In the genomic region with DNA sequence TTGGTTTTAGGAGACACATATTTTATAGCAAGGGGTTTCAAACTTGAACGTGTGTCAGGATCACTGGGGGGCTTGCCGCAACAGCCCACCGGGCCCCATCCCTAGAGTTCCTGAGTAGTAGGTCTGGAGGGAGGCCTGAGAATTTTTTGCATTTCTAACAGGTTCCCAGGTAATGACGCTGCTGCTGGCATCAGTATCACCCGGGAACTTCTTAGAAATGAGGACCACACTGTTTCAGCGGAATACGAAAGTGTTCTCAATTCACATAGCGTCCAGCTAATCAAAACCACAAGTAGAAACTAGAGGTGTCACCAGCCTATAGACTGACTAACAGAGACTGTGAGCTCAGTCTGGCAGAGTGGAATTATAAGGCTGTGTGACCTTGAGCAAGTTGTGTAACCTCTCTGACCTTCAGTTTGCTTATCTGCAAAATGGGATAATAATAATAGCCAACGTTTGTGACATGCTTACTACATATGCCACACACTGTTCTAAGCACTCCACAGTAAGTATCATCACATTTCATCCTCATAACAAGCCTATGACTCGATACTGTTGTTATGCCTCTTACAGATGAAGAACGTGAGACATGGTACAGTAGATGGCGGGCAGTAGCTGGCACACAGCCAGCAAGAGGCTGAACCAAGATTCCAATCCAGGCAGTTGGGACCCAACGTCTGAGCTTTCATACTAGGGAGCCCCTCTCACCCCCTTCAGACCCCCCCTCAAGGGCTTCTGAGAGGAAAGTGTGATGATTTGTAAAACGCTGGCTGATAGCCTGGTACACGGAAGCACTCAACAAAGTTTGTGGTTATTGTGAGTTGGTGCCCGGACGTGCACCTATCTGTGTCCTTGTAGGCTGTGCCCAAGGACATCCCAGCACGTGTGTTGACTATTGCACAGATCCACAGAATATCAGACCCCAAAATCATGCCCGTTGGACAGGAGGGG, we compare ENCODE assay signal across 8 cellular contexts. TPM values are rescaled to one million over a fixed set of nuclear protein-coding genes. Genes with fewer than 3 reads are reported as not detected.
DNase-seq lines count a peak whose midpoint lies in the region; ATAC-seq and FAIRE-seq lines count a peak whose summit lies in the region.

No MANE protein-coding gene starts in this region.

- H3K27ac ChIP-seq in GM23248: no peak overlapping the region
- H3K27ac ChIP-seq in small intestine (ENCODE audit: low read depth in 1 of 2, low read length in 1 of 2): peak overlapping the region in 1 of 2 donors; percentile 78

- H3F3A ChIP-seq in GM23248 (ENCODE audit: insufficient read depth): no peaks in the 10 kb centered on the region

- H3K4me2 ChIP-seq in GM23248 (ENCODE audit: unreplicated experiment): peak overlapping the region; percentile 72

- in situ Hi-C loops in GM23248 (cut with MboI): loop anchor here (10.0 kb wide), 1 partner anchor 100 kb away; no protein-coding TSS in a partner anchor
- in situ Hi-C loops in HAP-1 (cut with MboI; ENCODE audit: low sequenced_read_pairs): loop anchor here (5.0 to 10.0 kb wide), 2 partner anchors 110 to 262 kb away; a partner anchor contains a TSS

- H3K27me3 ChIP-seq in GM23248 (replicated peaks; ENCODE audit: insufficient read depth) (no peaks in the 10 kb centered on the region), small intestine (ENCODE audit: control insufficient read depth in 2 of 2, insufficient read depth in 2 of 2, low read length in 2 of 2) (no peaks in the 10 kb centered on the region), HAP-1 (ENCODE audit: low read depth) (no peaks in the 10 kb centered on the region)

- no peaks in the 10 kb centered on the region for H3K36me3 ChIP-seq in GM23248 (ENCODE audit: low read depth)
- H3K36me3 ChIP-seq in small intestine (ENCODE audit: control insufficient read depth in 2 of 2, insufficient read depth in 2 of 2, low read length in 2 of 2): no peaks in the 10 kb centered on the region
- H3K36me3 ChIP-seq in HAP-1 (replicated peaks): no peaks in the 10 kb centered on the region

- no peak for ATAC-seq in HG03378 (IDR thresholded peaks at IDR 0.05; ENCODE audit: unreplicated experiment)

- no peak overlapping the region for H3K9ac ChIP-seq in GM23248

- no peaks in the 10 kb centered on the region for H4K20me1 ChIP-seq in GM23248 (ENCODE audit: insufficient read depth)

- H3K4me3 ChIP-seq in GM23248: no peak overlapping the region
- H3K4me3 ChIP-seq in small intestine (ENCODE audit: low read depth in 1 of 2, low read length in 2 of 2): no peak overlapping the region
- no peak overlapping the region for H3K4me3 ChIP-seq in HAP-1

- WGBS in GM23248 (ENCODE audit: low coverage in 1 of 2, low lambda C conversion rate in 2 of 2, missing lambda C conversion rate in 2 of 2), 2 experiments: 50 to 52% methylated on average over 19 of the region's 19 CpGs
- WGBS in small intestine, 3 donors: 46 to 58% (median 51%) methylated on average over 19 of the region's 19 CpGs

- peak; percentile 47 for DNase-seq in GM23248
- peak; percentile 57 for DNase-seq in activated CD4-positive, CD25-positive, alpha-beta regulatory T cell treated with anti-CD3 and anti-CD28 coated beads, Interleukin-2, amount 50 U/mL, for 72 hours
- peak; percentile 59 for DNase-seq in effector CD4-positive, alpha-beta T cell
- DNase-seq in small intestine: peak; percentile 39
- DNase-seq in hippocampal formation (lab: John Stamatoyannopoulos, UW): no peak
- no peak for DNase-seq in OCI-M2 (lab: John Stamatoyannopoulos, UW; ENCODE audit: unreplicated experiment)
- no peak for DNase-seq in HAP-1 (ENCODE audit: low spot score in 2 of 2)

- no peaks in the 10 kb centered on the region for H3K9me3 ChIP-seq in GM23248 (ENCODE audit: low read depth)
- H3K9me3 ChIP-seq in small intestine (ENCODE audit: control insufficient read depth, low read depth): no peaks in the 10 kb centered on the region
- H3K9me3 ChIP-seq in HAP-1: no peaks in the 10 kb centered on the region

- H3K79me2 ChIP-seq in GM23248 (ENCODE audit: insufficient read depth): no peaks in the 10 kb centered on the region

- H3K4me1 ChIP-seq in GM23248 (ENCODE audit: insufficient read depth): no peaks in the 10 kb centered on the region
- H3K4me1 ChIP-seq in small intestine (ENCODE audit: control insufficient read depth in 2 of 2, insufficient read depth in 1 of 2, low read depth in 1 of 2, low read length in 1 of 2): peaks cover 0 to 5% of the 10 kb centered on the region in 2 donors
- 0 out of 2 replicates have a peak, but pooled peaks cover 3% of the 10 kb centered on the region for H3K4me1 ChIP-seq in HAP-1

- FAIRE-seq in small intestine (lab: Jason Lieb, UNC): no peak

- no peaks in the 10 kb centered on the region for H3K9me2 ChIP-seq in GM23248 (ENCODE audit: insufficient read depth)

- H2AFZ ChIP-seq in GM23248: peak overlapping the region; percentile 66

RNA-seq across cellular contexts. Expression of a gene that starts 4.6 kb away (rescaled TPM):
- total RNA-seq in GM23248 (2014; rRNA removed; shearing (Covaris generic)): 0.97 and 3.4 TPM in 2 replicates
- 0.94 and 1.3 TPM in 2 replicates for polyA plus RNA-seq in GM23248 (2016; fragmentation: Nextera tagmentation; extraction: Ambion mirVana)
- polyA plus RNA-seq in small intestine: 10 to 100 TPM in 2 of 3 donors, 1 to 10 TPM in 1; 4.5 to 40.1 (median 10.8) TPM

RNA-seq across cellular contexts. Expression of a gene that starts 26.9 kb away (rescaled TPM):
- not detected in 2 replicates for total RNA-seq in GM23248 (2014; rRNA removed; shearing (Covaris generic))
- polyA plus RNA-seq in GM23248 (2016; fragmentation: Nextera tagmentation; extraction: Ambion mirVana): 0.47 TPM in 1 of 2 replicates, not detected in the other
- under 1 TPM in 1 of 3 donors, not detected in 2; 0.16 TPM for polyA plus RNA-seq in small intestine

RNA-seq across cellular contexts. Expression of a gene that starts 52.3 kb away (rescaled TPM):
- not detected in 2 replicates for total RNA-seq in GM23248 (2014; rRNA removed; shearing (Covaris generic))
- polyA plus RNA-seq in GM23248 (2016; fragmentation: Nextera tagmentation; extraction: Ambion mirVana): not detected in 2 replicates
- polyA plus RNA-seq in small intestine: under 1 TPM in 1 of 3 donors, not detected in 2; 0.46 TPM

Comparison
In these comparisons a context has a peak if more than half of its experiments do, and no peak if none do; other contexts are left out.
1. DNase-seq: peak in GM23248 (single experiment), activated CD4-positive, CD25-positive, alpha-beta regulatory T cell treated with anti-CD3 and anti-CD28 coated beads, Interleukin-2, amount 50 U/mL, for 72 hours (single experiment), effector CD4-positive, alpha-beta T cell (single experiment) and small intestine (single experiment); none in hippocampal formation (0 of 2), OCI-M2 (single experiment) and HAP-1 (0 of 2).